ENCODE assay signal across 16 cellular contexts in the genomic region with DNA sequence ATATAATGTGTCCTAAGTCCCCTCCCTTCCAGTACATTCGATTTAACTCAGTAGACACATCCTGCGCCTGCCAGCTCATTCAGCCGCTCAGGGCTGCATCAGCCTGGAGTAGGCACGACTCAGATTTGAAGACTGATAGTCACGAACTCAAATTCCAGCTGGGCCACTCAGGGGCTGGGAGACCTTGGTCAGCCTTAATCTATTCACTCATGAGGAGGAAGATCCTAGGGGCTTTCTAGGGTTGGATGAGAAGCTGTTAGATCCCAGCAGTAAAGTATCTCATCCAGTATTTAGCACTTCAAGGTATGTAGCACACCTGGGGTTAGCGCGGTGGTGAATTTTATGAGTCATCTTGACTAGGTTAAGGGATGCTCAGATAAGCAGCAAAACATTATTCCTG.
DNase-seq lines count a peak whose midpoint lies in the region; ATAC-seq, FAIRE-seq and TF ChIP-seq lines count a peak whose summit lies in the region.
"Had no signal": no experiment of that assay in that cellular context is flagged by ENCODE, and none has a peak within 500 bp of the region (broad histone marks: within the 10 kb centered on the region; RNA-seq: fewer than 3 reads in every experiment).

No MANE protein-coding gene starts in this region.

- no peaks in the 10 kb centered on the region for H4K20me1 ChIP-seq in neural progenitor cell (ENCODE audit: low read depth)

- no peaks in the 10 kb centered on the region for H3K36me3 Mint-ChIP-seq in neural progenitor cell
- no peaks in the 10 kb centered on the region for H3K36me3 Mint-ChIP-seq in natural killer cell treated with Interleukin-12 subunit alpha and Interleukin-12 subunit beta and Interleukin-15 and Interleukin-18, amount 100 ng/mL, for 72 hours
- H3K36me3 Mint-ChIP-seq: CD14-positive monocyte had no signal

- H3K9me3 Mint-ChIP-seq in neural progenitor cell = peaks cover 1% of the 10 kb centered on the region
- no peaks in the 10 kb centered on the region for H3K9me3 Mint-ChIP-seq in natural killer cell treated with Interleukin-12 subunit alpha and Interleukin-12 subunit beta and Interleukin-15 and Interleukin-18, amount 100 ng/mL, for 72 hours
- H3K9me3 Mint-ChIP-seq: activated T-helper 2 cell treated with anti-CD3 and anti-CD28 coated beads, Interferon-gamma antibody, Interleukin-2, Interleukin-4, amounts not matched to agents 10 μg/mL and 5 μg/mL and 100 μg/mL, durations not matched to agents 14 hours and 24 hours and 36 hours had no signal

- peaks cover 15% of the 10 kb centered on the region for H3K27me3 Mint-ChIP-seq in neural progenitor cell (ENCODE audit: insufficient read depth, low read depth)
- peaks cover 12 to 26% of the 10 kb centered on the region in 2 donors for H3K27me3 Mint-ChIP-seq in natural killer cell treated with Interleukin-12 subunit alpha and Interleukin-12 subunit beta and Interleukin-15 and Interleukin-18, amount 100 ng/mL, for 72 hours

- peaks cover 4% of the 10 kb centered on the region for H3F3A ChIP-seq in neural progenitor cell (ENCODE audit: low read depth)

- H3K27me3 ChIP-seq in adipocyte (replicated peaks; ENCODE audit: control insufficient read depth, insufficient read depth, low read length) (peaks cover 13% of the 10 kb centered on the region), neural progenitor cell (peaks cover 16% of the 10 kb centered on the region)
- H3K27me3 ChIP-seq: adrenal gland had no signal

- peak overlapping the region; percentile 82 for H3K27ac Mint-ChIP-seq in neural progenitor cell
- no peak overlapping the region for H3K27ac Mint-ChIP-seq in natural killer cell treated with Interleukin-12 subunit alpha and Interleukin-12 subunit beta and Interleukin-15 and Interleukin-18, amount 100 ng/mL, for 72 hours
- H3K27ac Mint-ChIP-seq: activated T-helper 2 cell treated with anti-CD3 and anti-CD28 coated beads, Interferon-gamma antibody, Interleukin-2, Interleukin-4, amounts not matched to agents 10 μg/mL and 5 μg/mL and 100 μg/mL, durations not matched to agents 14 hours and 24 hours and 36 hours; CD14-positive monocyte had no signal

- H3K9me3 ChIP-seq in adipocyte (ENCODE audit: control insufficient read depth, low read length) = no peaks in the 10 kb centered on the region
- H3K9me3 ChIP-seq in neural progenitor cell (ENCODE audit: low read depth) = no peaks in the 10 kb centered on the region
- H3K9me3 ChIP-seq: adrenal gland had no signal

- H3K4me1 ChIP-seq in adipocyte (ENCODE audit: control insufficient read depth, insufficient read depth, low read length) = peaks cover 11% of the 10 kb centered on the region
- H3K4me1 ChIP-seq in neural progenitor cell = peaks cover 15% of the 10 kb centered on the region
- H3K4me1 ChIP-seq: adrenal gland had no signal

- H3K4me3 Mint-ChIP-seq in neural progenitor cell = no peak overlapping the region
- no peak overlapping the region for H3K4me3 Mint-ChIP-seq in natural killer cell treated with Interleukin-12 subunit alpha and Interleukin-12 subunit beta and Interleukin-15 and Interleukin-18, amount 100 ng/mL, for 72 hours

- H3K79me2 ChIP-seq in neural progenitor cell (ENCODE audit: low read depth) = no peaks in the 10 kb centered on the region

- peaks cover 44% of the 10 kb centered on the region for H3K4me1 Mint-ChIP-seq in neural progenitor cell
- H3K4me1 Mint-ChIP-seq in natural killer cell treated with Interleukin-12 subunit alpha and Interleukin-12 subunit beta and Interleukin-15 and Interleukin-18, amount 100 ng/mL, for 72 hours (ENCODE audit: low read depth in 2 of 2) = peaks cover 5 to 20% of the 10 kb centered on the region in 2 donors

- DNase-seq in ELF-1 (ENCODE audit: low read depth, low spot score) = peak; percentile 77
- peak; percentile 69 for DNase-seq in HTR-8/SVneo (ENCODE audit: insufficient read length, low spot score)
- DNase-seq in adipocyte (ENCODE audit: low read depth) = peak; percentile 36
- DNase-seq in neural progenitor cell (ENCODE audit: low spot score) = no peak
- DNase-seq in activated naive CD4-positive, alpha-beta T cell (lab: John Stamatoyannopoulos, UW) = no peak
- DNase-seq in natural killer cell treated with Interleukin-12 subunit alpha and Interleukin-12 subunit beta and Interleukin-15 and Interleukin-18, amount 100 ng/mL, for 72 hours (ENCODE audit: low spot score) = no peak
- DNase-seq: activated CD4-positive, alpha-beta T cell treated with anti-CD3 and anti-CD28 coated beads, Interleukin-2, amount 50 U/mL, for 48 hours; adrenal gland; cerebellar nuclear complex; foreskin melanocyte; NCI-H1694; NCI-H510A had no signal

- H3K36me3 ChIP-seq in adipocyte (ENCODE audit: control insufficient read depth, insufficient read depth, low read length, severe bottlenecking) (no peaks in the 10 kb centered on the region), neural progenitor cell (no peaks in the 10 kb centered on the region)
- H3K36me3 ChIP-seq: adrenal gland had no signal

- H3K27ac ChIP-seq in neural progenitor cell = no peak overlapping the region
- H3K27ac ChIP-seq: adrenal gland, skin epidermis had no signal

- ATAC-seq in natural killer cell treated with Interleukin-12 subunit alpha and Interleukin-12 subunit beta and Interleukin-15 and Interleukin-18, amount 100 ng/mL, for 72 hours = no peak
- ATAC-seq in GM18502 (IDR thresholded peaks at IDR 0.05; ENCODE audit: poor library complexity, unreplicated experiment) = no peak

- no peak overlapping the region for H3K9ac ChIP-seq in adipocyte (ENCODE audit: low read length)
- no peak overlapping the region for H3K9ac ChIP-seq in neural progenitor cell

- H3K4me3 ChIP-seq in adipocyte (ENCODE audit: low read length) = no peak overlapping the region
- no peak overlapping the region for H3K4me3 ChIP-seq in neural progenitor cell
- H3K4me3 ChIP-seq: adrenal gland, skin epidermis had no signal

- no peak overlapping the region for H2AFZ ChIP-seq in neural progenitor cell (replicated peaks)

- H3K4me2 ChIP-seq in neural progenitor cell = no peak overlapping the region

- peak; percentile 64 for FAIRE-seq in HTR-8/SVneo (lab: Jason Lieb, UNC)

- no peak for TF ChIP-seq CTCF in neural progenitor cell (IDR thresholded peaks at IDR 0.05)

Comparison
In these comparisons a context has a peak if more than half of its experiments do, and no peak if none do; other contexts are left out.
1. DNase-seq: peak in ELF-1 (single experiment), HTR-8/SVneo (single experiment) and adipocyte (single experiment); none in neural progenitor cell (single experiment), activated naive CD4-positive, alpha-beta T cell (0 of 4) and natural killer cell treated with Interleukin-12 subunit alpha and Interleukin-12 subunit beta and Interleukin-15 and Interleukin-18, amount 100 ng/mL, for 72 hours (single experiment).